14 cellular contexts compared by ENCODE assay signal in genomic region chr4:13783800-13784411, GRCh38.
DNase-seq lines count a peak whose midpoint lies in the region; ATAC-seq, FAIRE-seq and TF ChIP-seq lines count a peak whose summit lies in the region.
"Had no signal": no experiment of that assay in that cellular context is flagged by ENCODE, and none has a peak within 500 bp of the region (broad histone marks: within the 10 kb centered on the region; RNA-seq: fewer than 3 reads in every experiment).

No MANE protein-coding gene starts in this region.

- peak; percentile 77 for DNase-seq in epithelial cell of proximal tubule (ENCODE audit: low read depth)
- peak; percentile 20 for DNase-seq in non-pigmented ciliary epithelial cell (ENCODE audit: low read depth)
- no peak for DNase-seq in activated CD8-positive, alpha-beta T cell treated with anti-CD3 and anti-CD28 coated beads for 36 hours
- DNase-seq in cerebellum (ENCODE audit: low spot score): no peak
- DNase-seq in RCC 7860 (ENCODE audit: low spot score): no peak
- DNase-seq in H4 (ENCODE audit: low spot score): no peak
- DNase-seq: activated CD4-positive, CD25-positive, alpha-beta regulatory T cell; CD4-positive, alpha-beta memory T cell; NCI-H2029 treated with DMSO at 0.1 percent for 48 hours; Peyer's patch; stimulated activated CD4-positive, alpha-beta T cell treated with anti-CD3 and anti-CD28 coated beads, Interleukin-4, amount 100 ng/mL, for 4 hours; thyroid gland had no signal

- intact Hi-C loops in activated CD8-positive, alpha-beta T cell treated with anti-CD3 and anti-CD28 coated beads for 36 hours (cut with micrococcal nuclease): no loop called here

- POLR2A ChIA-PET in activated CD8-positive, alpha-beta T cell treated with anti-CD3 and anti-CD28 coated beads for 36 hours (lab: Charles Lee): no interaction called here

- TF ChIP-seq CTCF in epithelial cell of proximal tubule (conservative IDR thresholded peaks at IDR 0.05; ENCODE audit: low read depth, low read length): no peak
- TF ChIP-seq CTCF in activated CD8-positive, alpha-beta T cell treated with anti-CD3 and anti-CD28 coated beads for 36 hours (IDR thresholded peaks at IDR 0.05): no peak

- no peaks in the 10 kb centered on the region for H3K4me1 Mint-ChIP-seq in activated CD8-positive, alpha-beta T cell treated with anti-CD3 and anti-CD28 coated beads for 36 hours (ENCODE audit: low read depth)
- H3K4me1 Mint-ChIP-seq: CD4-positive, alpha-beta memory T cell had no signal

- H3K9me3 Mint-ChIP-seq in activated CD8-positive, alpha-beta T cell treated with anti-CD3 and anti-CD28 coated beads for 36 hours: no peaks in the 10 kb centered on the region

- CTCF ChIA-PET in activated CD8-positive, alpha-beta T cell treated with anti-CD3 and anti-CD28 coated beads for 36 hours (lab: Charles Lee): interaction anchor here (1.2 kb wide), 1 partner anchor 128 kb away, joined by 3 read pairs; no protein-coding TSS in a partner anchor

- no peaks in the 10 kb centered on the region for H3K36me3 Mint-ChIP-seq in activated CD8-positive, alpha-beta T cell treated with anti-CD3 and anti-CD28 coated beads for 36 hours (ENCODE audit: low read depth)
- H3K36me3 Mint-ChIP-seq: CD4-positive, alpha-beta memory T cell had no signal

- no peak overlapping the region for H3K27ac Mint-ChIP-seq in activated CD8-positive, alpha-beta T cell treated with anti-CD3 and anti-CD28 coated beads for 36 hours
- H3K27ac Mint-ChIP-seq: CD4-positive, alpha-beta memory T cell had no signal

- peak; percentile 83 for ATAC-seq in GM18873 (IDR thresholded peaks at IDR 0.05; ENCODE audit: low FRiP score, unreplicated experiment)
- ATAC-seq in HG03520 (IDR thresholded peaks at IDR 0.05; ENCODE audit: unreplicated experiment): peak; percentile 86
- ATAC-seq in activated CD8-positive, alpha-beta T cell treated with anti-CD3 and anti-CD28 coated beads for 36 hours: no peak

- H3K27me3 Mint-ChIP-seq in activated CD8-positive, alpha-beta T cell treated with anti-CD3 and anti-CD28 coated beads for 36 hours: no peaks in the 10 kb centered on the region

- H3K4me3 Mint-ChIP-seq in activated CD8-positive, alpha-beta T cell treated with anti-CD3 and anti-CD28 coated beads for 36 hours: no peak overlapping the region
- H3K4me3 Mint-ChIP-seq: CD4-positive, alpha-beta memory T cell had no signal

- H3K4me3 ChIP-seq in epithelial cell of proximal tubule (ENCODE audit: low read depth, low read length): no peak overlapping the region
- H3K4me3 ChIP-seq: Peyer's patch, thyroid gland had no signal

- FAIRE-seq in RCC 7860 (lab: Jason Lieb, UNC): no peak

Comparison
In these comparisons a context has a peak if more than half of its experiments do, and no peak if none do; other contexts are left out.
1. DNase-seq: peak in epithelial cell of proximal tubule (single experiment) and non-pigmented ciliary epithelial cell (single experiment); none in activated CD8-positive, alpha-beta T cell treated with anti-CD3 and anti-CD28 coated beads for 36 hours (single experiment), cerebellum (single experiment), RCC 7860 (single experiment) and H4 (single experiment).